In genomic region chr12:93109794-93110203, GRCh38 we compare ENCODE assay signal across 1 cellular context.
TF ChIP-seq lines count a peak whose summit lies in the region.

No MANE protein-coding gene starts in this region.

TF ChIP-seq in K562, 482 proteins besides CTCF, POLR2A, EP300 and RAD21 (continued from another document):
- no peak for TF ChIP-seq U2AF2 (optimal IDR thresholded peaks at IDR 0.05; ENCODE audit: low read depth, low read length)
